ENCODE assay signal across 24 cellular contexts in genomic region chr2:241324775-241325174, GRCh38. TPM values are rescaled to one million over a fixed set of nuclear protein-coding genes. Genes with fewer than 3 reads are reported as not detected.
DNase-seq lines count a peak whose midpoint lies in the region; ATAC-seq, FAIRE-seq and TF ChIP-seq lines count a peak whose summit lies in the region.
"Had no signal": no experiment of that assay in that cellular context is flagged by ENCODE, and none has a peak within 500 bp of the region (broad histone marks: within the 10 kb centered on the region; RNA-seq: fewer than 3 reads in every experiment).

No MANE protein-coding gene starts in this region.

- BruUV-seq in HepG2 (replicated peaks; lab: Mats Ljungman, UMichigan) = no TSS peak

- H3K27me3 ChIP-seq in HepG2 (ENCODE audit: control insufficient read depth in 1 of 2, insufficient read depth in 2 of 2, low read length in 2 of 2) (no peaks in the 10 kb centered on the region), right lobe of liver (no peaks in the 10 kb centered on the region), lung (ENCODE audit: control insufficient read depth, insufficient read depth) (no peaks in the 10 kb centered on the region)
- H3K27me3 ChIP-seq: tibial nerve had no signal

- POLR2A ChIA-PET in HepG2 (lab: Yijun Ruan, JAX) = interaction anchor here (1.2 kb wide), 1 partner anchor 9 kb away, joined by 4 read pairs; no protein-coding TSS in a partner anchor

- DNase-seq in HepG2 (ENCODE audit: low spot score) = no peak
- DNase-seq in right lobe of liver = no peak
- DNase-seq in SKM-1 treated with dmso at 0.1 percent for 144 hours (lab: John Stamatoyannopoulos, UW; ENCODE audit: unreplicated experiment) = peak; percentile 8
- no peak for DNase-seq in lung (ENCODE audit: low spot score)
- no peak for DNase-seq in SW 1271 (lab: John Stamatoyannopoulos, UW)
- no peak for DNase-seq in superior temporal gyrus (ENCODE audit: extremely low spot score)
- no peak for DNase-seq in GM19238 (ENCODE audit: insufficient read length, low spot score)
- DNase-seq: activated CD4-positive, alpha-beta T cell treated with anti-CD3 and anti-CD28 coated beads, Interleukin-2, amount 50 U/mL, for 4 hours; activated naive CD4-positive, alpha-beta T cell treated with anti-CD3 and anti-CD28 coated beads for 36 hours; activated T-cell treated with anti-CD3 and anti-CD28 coated beads for 4 hours; CD8-positive, alpha-beta T cell; DMS79; H9; islet precursor cell; KG1; mesendoderm; NCI-H1417 treated with DMSO at 0.1 percent for 48 hours; NCI-H69; SK-N-SH; stimulated activated naive B cell treated with anti-CD40 and anti-IgM and Interleukin-4, amounts not matched to agents 10 μg/mL and 1 μg/mL and 100 μg/mL, for 72 hours had no signal

- H3K79me2 ChIP-seq in HepG2 (ENCODE audit: insufficient read depth, low read length) = peaks cover 93% of the 10 kb centered on the region

- H2AFZ ChIP-seq in HepG2 (ENCODE audit: low read length) = no peak overlapping the region

- H3K9me3 ChIP-seq in HepG2 (ENCODE audit: low read length) (no peaks in the 10 kb centered on the region), right lobe of liver (no peaks in the 10 kb centered on the region), lung (ENCODE audit: control insufficient read depth in 2 of 2, insufficient read depth in 1 of 2, low read length in 1 of 2) (no peaks in the 10 kb centered on the region)
- H3K9me3 ChIP-seq: SK-N-SH, tibial nerve had no signal

- no peak overlapping the region for H3K4me2 ChIP-seq in HepG2 (ENCODE audit: low read depth, low read length)
- H3K4me2 ChIP-seq: SK-N-SH had no signal

- ATAC-seq in HepG2 = no peak
- ATAC-seq in right lobe of liver = no peak
- peak; percentile 27 for ATAC-seq in lung (ENCODE audit: insufficient read depth, low FRiP score)
- ATAC-seq in HG03457 (IDR thresholded peaks at IDR 0.05; ENCODE audit: unreplicated experiment) = no peak
- ATAC-seq: CD8-positive, alpha-beta T cell had no signal

- H3K27ac ChIP-seq in HepG2 (ENCODE audit: extremely low read length, insufficient read depth, low read length) (no peak overlapping the region), right lobe of liver (no peak overlapping the region), lung (ENCODE audit: low read depth in 1 of 2, low read length in 1 of 2) (peak overlapping the region in 1 of 2 donors; percentile 9)

- H4K20me1 ChIP-seq in HepG2 (ENCODE audit: insufficient read depth, low read length) = peaks cover 69% of the 10 kb centered on the region

- TF ChIP-seq POLR2A in HepG2 (IDR thresholded peaks at IDR 0.05; ENCODE audit: insufficient read depth in 1 of 2, low read depth in 2 of 2, low read length in 2 of 2) (no peak), right lobe of liver (IDR thresholded peaks at IDR 0.05) (no peak)

- no peak for TF ChIP-seq RAD21 in HepG2 (CRISPR knock-in tag; IDR thresholded peaks at IDR 0.05)

- TF ChIP-seq CTCF in HepG2 (CRISPR knock-in tag; IDR thresholded peaks at IDR 0.05) (no peak), right lobe of liver (IDR thresholded peaks at IDR 0.05) (no peak), lung (IDR thresholded peaks at IDR 0.05; ENCODE audit: control extremely low read depth, extremely low read depth) (no peak)

- no peak overlapping the region for H3K9ac ChIP-seq in HepG2 (ENCODE audit: insufficient read depth, low read depth, low read length)
- H3K9ac ChIP-seq: SK-N-SH had no signal

- no peak overlapping the region for H3K4me3 ChIP-seq in HepG2 (replicated peaks in 1 of 3; ENCODE audit: insufficient read depth in 1 of 3, low read depth in 2 of 3, low read length in 3 of 3)
- no peak overlapping the region for H3K4me3 ChIP-seq in right lobe of liver
- no peak overlapping the region for H3K4me3 ChIP-seq in lung
- H3K4me3 ChIP-seq: tibial nerve had no signal

- H3K4me1 ChIP-seq in HepG2 (ENCODE audit: insufficient read depth, low read length) (peaks cover 45% of the 10 kb centered on the region), right lobe of liver (peaks cover 0 to 23% (median 8%) of the 10 kb centered on the region in 4 donors), lung (ENCODE audit: control insufficient read depth in 2 of 2, insufficient read depth in 2 of 2, low read length in 2 of 2) (peaks cover 3 to 16% of the 10 kb centered on the region in 2 donors)

- CTCF ChIA-PET in HepG2 (lab: Yijun Ruan, JAX; ENCODE audit: low intra/inter-chr PET ratio, low total read pairs) = no interaction called here

- peaks cover 9 to 62% of the 10 kb centered on the region in 2 experiments for H3K36me3 ChIP-seq in HepG2 (replicated peaks in 1 of 2; ENCODE audit: control insufficient read depth in 1 of 2, insufficient read depth in 2 of 2, low read length in 2 of 2)
- peaks cover 0 to 20% (median 4%) of the 10 kb centered on the region in 4 donors for H3K36me3 ChIP-seq in right lobe of liver
- peaks cover 8 to 14% of the 10 kb centered on the region in 2 donors for H3K36me3 ChIP-seq in lung (ENCODE audit: control insufficient read depth in 2 of 2, insufficient read depth in 2 of 2, low read length in 2 of 2)

- in situ Hi-C loops in HepG2 (cut with HindIII; ENCODE audit: extremely low pct_ligation_motif_present, low pct_unique_long_range_greater_than_20kb) = no loop called here

- intact Hi-C loops in HepG2 (cut with micrococcal nuclease; ENCODE audit: unreplicated experiment) = no loop called here
- intact Hi-C loops in right lobe of liver (cut with DNase I) = no loop called here

- no peak for TF ChIP-seq EP300 in HepG2 (IDR thresholded peaks at IDR 0.05; ENCODE audit: low read depth in 2 of 2, low read length in 2 of 2)
- TF ChIP-seq EP300 in HepG2 (CRISPR knock-in tag; IDR thresholded peaks at IDR 0.05; ENCODE audit: borderline replicate concordance) = no peak

- FAIRE-seq in HepG2 (lab: Jason Lieb, UNC) = no peak
- FAIRE-seq: colon, endometrium had no signal

RNA-seq across cellular contexts. Expression of gene SEPTIN2, which starts 9.1 kb away (rescaled TPM):
- total RNA-seq in HepG2 (2016; rRNA removed; fragmentation: Illumina TruSeq; extraction: Trizol) (493 and 750 TPM in 2 replicates), right lobe of liver (10 to 100 TPM; 66.6 to 97.9 (median 86.2) TPM), lung (100 to 1,000 TPM; 337 to 755 TPM)
- total RNA-seq in HepG2 (2016; cell fraction: cytosol; rRNA removed; fragmentation: Illumina TruSeq; extraction: Trizol; ENCODE audit: low read depth) = 68.0 and 78.0 TPM in 2 replicates
- 485 and 732 TPM in 2 replicates for total RNA-seq in HepG2 (2016; cell fraction: insoluble cytoplasmic fraction; rRNA removed; fragmentation: Illumina TruSeq; extraction: Trizol)
- total RNA-seq in HepG2 (2016; cell fraction: membrane; rRNA removed; fragmentation: Illumina TruSeq; extraction: Trizol) = 155 and 168 TPM in 2 replicates
- total RNA-seq in HepG2 (2016; cell fraction: nucleus; rRNA removed; fragmentation: Illumina TruSeq; extraction: Trizol) = 303 and 351 TPM in 2 replicates
- polyA plus RNA-seq in HepG2 (2011; rRNA removed) (579 and 733 TPM in 2 replicates), lung (100 to 1,000 TPM; 114 to 178 TPM)
- polyA plus RNA-seq in HepG2 (2011; cell fraction: cytosol; rRNA removed) = 208 and 366 TPM in 2 replicates
- 383 and 475 TPM in 2 replicates for polyA plus RNA-seq in HepG2 (2011; cell fraction: nucleus; rRNA removed)
- 320 and 513 TPM in 2 replicates for polyA plus RNA-seq in HepG2 (2012)
- polyA plus RNA-seq in HepG2 (2016; cell fraction: cytosol; fragmentation: Illumina TruSeq; extraction: Trizol; ENCODE audit: low read depth) = 35.1 and 36.8 TPM in 2 replicates
- 746 and 761 TPM in 2 replicates for polyA plus RNA-seq in HepG2 (2016; cell fraction: insoluble cytoplasmic fraction; fragmentation: Illumina TruSeq; extraction: Trizol; ENCODE audit: low read depth)
- 102 and 104 TPM in 2 replicates for polyA plus RNA-seq in HepG2 (2016; cell fraction: membrane; fragmentation: Illumina TruSeq; extraction: Trizol; ENCODE audit: low read depth)
- polyA plus RNA-seq in HepG2 (2016; cell fraction: nucleus; fragmentation: Illumina TruSeq; extraction: Trizol; ENCODE audit: insufficient read depth, low read depth) = 515 and 562 TPM in 2 replicates
- 234 and 609 TPM in 2 replicates for polyA minus RNA-seq in HepG2 (2011; rRNA and poly(A)+ RNA removed; ENCODE audit: low replicate concordance)
- 218 and 237 TPM in 2 replicates for polyA minus RNA-seq in HepG2 (2011; cell fraction: cytosol; rRNA and poly(A)+ RNA removed)
- polyA minus RNA-seq in HepG2 (2011; cell fraction: nucleus; rRNA and poly(A)+ RNA removed) = 446 and 458 TPM in 2 replicates

RNA-seq across cellular contexts. Expression of gene HDLBP, which starts 9.3 kb away (rescaled TPM):
- total RNA-seq in HepG2 (2016; rRNA removed; fragmentation: Illumina TruSeq; extraction: Trizol) (707 and 912 TPM in 2 replicates), right lobe of liver (100 to 1,000 TPM; 341 to 557 (median 479) TPM), lung (100 to 1,000 TPM; 415 to 595 TPM)
- total RNA-seq in HepG2 (2016; cell fraction: cytosol; rRNA removed; fragmentation: Illumina TruSeq; extraction: Trizol; ENCODE audit: low read depth) = 195 and 216 TPM in 2 replicates
- 687 and 831 TPM in 2 replicates for total RNA-seq in HepG2 (2016; cell fraction: insoluble cytoplasmic fraction; rRNA removed; fragmentation: Illumina TruSeq; extraction: Trizol)
- total RNA-seq in HepG2 (2016; cell fraction: membrane; rRNA removed; fragmentation: Illumina TruSeq; extraction: Trizol) = 620 and 676 TPM in 2 replicates
- total RNA-seq in HepG2 (2016; cell fraction: nucleus; rRNA removed; fragmentation: Illumina TruSeq; extraction: Trizol) = 437 and 494 TPM in 2 replicates
- polyA plus RNA-seq in HepG2 (2011; rRNA removed) (434 and 464 TPM in 2 replicates), lung (100 to 1,000 TPM; 165 to 216 TPM)
- polyA plus RNA-seq in HepG2 (2011; cell fraction: cytosol; rRNA removed) = 419 and 448 TPM in 2 replicates
- 618 and 764 TPM in 2 replicates for polyA plus RNA-seq in HepG2 (2011; cell fraction: nucleus; rRNA removed)
- polyA plus RNA-seq in HepG2 (2012) = 461 and 517 TPM in 2 replicates
- 179 and 188 TPM in 2 replicates for polyA plus RNA-seq in HepG2 (2016; cell fraction: cytosol; fragmentation: Illumina TruSeq; extraction: Trizol; ENCODE audit: low read depth)
- polyA plus RNA-seq in HepG2 (2016; cell fraction: insoluble cytoplasmic fraction; fragmentation: Illumina TruSeq; extraction: Trizol; ENCODE audit: low read depth) = 695 and 895 TPM in 2 replicates
- 483 and 563 TPM in 2 replicates for polyA plus RNA-seq in HepG2 (2016; cell fraction: membrane; fragmentation: Illumina TruSeq; extraction: Trizol; ENCODE audit: low read depth)
- 674 and 742 TPM in 2 replicates for polyA plus RNA-seq in HepG2 (2016; cell fraction: nucleus; fragmentation: Illumina TruSeq; extraction: Trizol; ENCODE audit: insufficient read depth, low read depth)
- polyA minus RNA-seq in HepG2 (2011; rRNA and poly(A)+ RNA removed; ENCODE audit: low replicate concordance) = 303 and 643 TPM in 2 replicates
- 590 and 596 TPM in 2 replicates for polyA minus RNA-seq in HepG2 (2011; cell fraction: cytosol; rRNA and poly(A)+ RNA removed)
- 603 and 678 TPM in 2 replicates for polyA minus RNA-seq in HepG2 (2011; cell fraction: nucleus; rRNA and poly(A)+ RNA removed)

RNA-seq across cellular contexts. Expression of gene FARP2, which starts 31.3 kb away (rescaled TPM):
- total RNA-seq in HepG2 (2016; rRNA removed; fragmentation: Illumina TruSeq; extraction: Trizol) (43.3 and 45.4 TPM in 2 replicates), right lobe of liver (10 to 100 TPM; 13.3 to 41.3 (median 28.7) TPM), lung (10 to 100 TPM; 38.8 to 49.7 TPM)
- 60.7 and 66.0 TPM in 2 replicates for total RNA-seq in HepG2 (2016; cell fraction: cytosol; rRNA removed; fragmentation: Illumina TruSeq; extraction: Trizol; ENCODE audit: low read depth)
- 39.9 and 41.1 TPM in 2 replicates for total RNA-seq in HepG2 (2016; cell fraction: insoluble cytoplasmic fraction; rRNA removed; fragmentation: Illumina TruSeq; extraction: Trizol)
- total RNA-seq in HepG2 (2016; cell fraction: membrane; rRNA removed; fragmentation: Illumina TruSeq; extraction: Trizol) = 26.8 and 27.2 TPM in 2 replicates
- total RNA-seq in HepG2 (2016; cell fraction: nucleus; rRNA removed; fragmentation: Illumina TruSeq; extraction: Trizol) = 40.7 and 47.5 TPM in 2 replicates
- polyA plus RNA-seq in HepG2 (2011; rRNA removed) (28.0 and 29.5 TPM in 2 replicates), lung (10 to 100 TPM in 1 of 2 donors, 1 to 10 TPM in 1; 9.9 to 16.0 TPM)
- polyA plus RNA-seq in HepG2 (2011; cell fraction: cytosol; rRNA removed) = 14.2 and 16.0 TPM in 2 replicates
- 67.3 and 75.5 TPM in 2 replicates for polyA plus RNA-seq in HepG2 (2011; cell fraction: nucleus; rRNA removed)
- 28.7 and 33.3 TPM in 2 replicates for polyA plus RNA-seq in HepG2 (2012)
- 3.3 and 4.4 TPM in 2 replicates for polyA plus RNA-seq in HepG2 (2016; cell fraction: cytosol; fragmentation: Illumina TruSeq; extraction: Trizol; ENCODE audit: low read depth)
- polyA plus RNA-seq in HepG2 (2016; cell fraction: insoluble cytoplasmic fraction; fragmentation: Illumina TruSeq; extraction: Trizol; ENCODE audit: low read depth) = 24.1 and 27.0 TPM in 2 replicates
- polyA plus RNA-seq in HepG2 (2016; cell fraction: membrane; fragmentation: Illumina TruSeq; extraction: Trizol; ENCODE audit: low read depth) = 6.7 and 9.3 TPM in 2 replicates
- 43.0 and 49.1 TPM in 2 replicates for polyA plus RNA-seq in HepG2 (2016; cell fraction: nucleus; fragmentation: Illumina TruSeq; extraction: Trizol; ENCODE audit: insufficient read depth, low read depth)
- polyA minus RNA-seq in HepG2 (2011; rRNA and poly(A)+ RNA removed; ENCODE audit: low replicate concordance) = 62.3 and 67.5 TPM in 2 replicates
- 23.7 and 25.8 TPM in 2 replicates for polyA minus RNA-seq in HepG2 (2011; cell fraction: cytosol; rRNA and poly(A)+ RNA removed)
- 56.9 and 62.9 TPM in 2 replicates for polyA minus RNA-seq in HepG2 (2011; cell fraction: nucleus; rRNA and poly(A)+ RNA removed)
